Comparison of ENCODE assay signal across 7 cellular contexts in the genomic region with DNA sequence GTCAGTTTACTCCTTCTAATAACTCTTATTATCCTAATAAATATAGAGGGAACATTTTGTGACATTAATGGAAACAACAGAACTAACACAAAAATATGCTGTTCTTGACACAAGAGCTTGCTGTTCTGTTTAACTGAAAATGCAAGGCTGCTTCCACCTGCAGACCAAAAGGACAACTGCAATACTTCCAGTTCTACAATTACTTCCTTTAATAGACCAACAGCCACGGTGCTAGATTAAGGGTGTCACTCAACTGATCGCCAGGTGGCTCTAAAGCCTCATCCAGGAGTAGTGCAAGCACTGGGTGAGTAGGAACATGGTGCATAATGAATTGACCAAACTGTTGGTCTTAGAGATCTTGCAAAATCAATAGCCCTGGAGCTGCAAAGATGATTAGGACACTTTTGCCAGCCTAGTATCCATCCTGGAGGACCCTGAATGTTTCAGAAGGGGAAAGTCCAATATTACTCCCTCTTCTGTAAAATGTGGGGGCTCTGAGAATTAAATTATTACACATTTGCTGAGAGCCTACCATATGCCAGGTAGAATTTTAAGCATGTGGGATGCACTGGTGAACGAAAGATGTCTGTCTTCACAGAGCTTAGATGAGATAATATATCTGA. TPM values are rescaled to one million over a fixed set of nuclear protein-coding genes. Genes with fewer than 3 reads are reported as not detected.
A peak's percentile ranks its signal among the peaks of the same experiment; 100 is the strongest.
DNase-seq lines count a peak whose midpoint lies in the region; ATAC-seq and TF ChIP-seq lines count a peak whose summit lies in the region.

No MANE protein-coding gene starts in this region.

- H3K36me3 ChIP-seq in spleen = no peaks in the 10 kb centered on the region

- no peak overlapping the region for H3K4me3 ChIP-seq in fibroblast of pulmonary artery (replicated peaks; ENCODE audit: low read depth, low read length)
- H3K4me3 ChIP-seq in retinal pigment epithelial cell (ENCODE audit: low read length) = no peak overlapping the region
- H3K4me3 ChIP-seq in spleen = no peak overlapping the region

- TF ChIP-seq CTCF in GM10266 (IDR thresholded peaks at IDR 0.05; ENCODE audit: control insufficient read depth, insufficient read depth, low read depth, missing control alignments) (peak; percentile 63), fibroblast of pulmonary artery (IDR thresholded peaks at IDR 0.05; ENCODE audit: low read length, missing control alignments) (peak; percentile 65), retinal pigment epithelial cell (conservative IDR thresholded peaks at IDR 0.05; ENCODE audit: low read depth, low read length) (peak; percentile 61), spleen (IDR thresholded peaks at IDR 0.05 in 8 of 11, conservative IDR thresholded peaks at IDR 0.05 in 3 of 11) (no peak)

- H3K9me3 ChIP-seq in spleen = no peaks in the 10 kb centered on the region

- no peaks in the 10 kb centered on the region for H3K4me1 ChIP-seq in spleen

- peak; percentile 74 for ATAC-seq in GM21528 (IDR thresholded peaks at IDR 0.05; ENCODE audit: low FRiP score, unreplicated experiment)

- H3K27ac ChIP-seq in spleen = no peak overlapping the region

- WGBS in spleen, 5 donors = 37 to 50% (median 41%) methylated on average over 3 of the region's 3 CpGs

- DNase-seq in GM10266 (ENCODE audit: extremely low spot score) (peak; percentile 68), HT-29 (ENCODE audit: low spot score) (peak; percentile 93), SHP77 (lab: John Stamatoyannopoulos, UW) (peak; percentile 25 to 31), fibroblast of pulmonary artery (ENCODE audit: low read depth) (peak; percentile 70), retinal pigment epithelial cell (ENCODE audit: low read depth) (no peak), spleen (no peak)

- intact Hi-C loops in spleen (cut with DNase I; ENCODE audit: low total_unique reads) = no loop called here

- TF ChIP-seq POLR2A in spleen (IDR thresholded peaks at IDR 0.05) = no peak

- H3K27me3 ChIP-seq in spleen (replicated peaks in 1 of 7) = no peaks in the 10 kb centered on the region

RNA-seq across cellular contexts. Expression of gene CLDN16, which starts 3.6 kb away (rescaled TPM):
- not detected in 2 replicates for total RNA-seq in HT-29 (2014; rRNA removed; shearing (Covaris generic))
- total RNA-seq in spleen = not detected
- polyA plus RNA-seq in spleen = under 1 TPM; 0.06 to 0.08 (median 0.07) TPM

Comparison
In these comparisons a context has a peak if more than half of its experiments do, and no peak if none do; other contexts are left out.
1. DNase-seq: peak in GM10266 (single experiment), HT-29 (single experiment), SHP77 (2 of 2) and fibroblast of pulmonary artery (single experiment); none in retinal pigment epithelial cell (single experiment) and spleen (single experiment).
2. CTCF ChIP-seq: peak in GM10266 (single experiment), fibroblast of pulmonary artery (single experiment) and retinal pigment epithelial cell (single experiment); none in spleen (0 of 11).